29 cellular contexts compared by ENCODE assay signal in genomic region chr3:187720337-187720670, GRCh38. TPM values are rescaled to one million over a fixed set of nuclear protein-coding genes. Genes with fewer than 3 reads are reported as not detected.
DNase-seq lines count a peak whose midpoint lies in the region; ATAC-seq and TF ChIP-seq lines count a peak whose summit lies in the region.
"Had no signal": no experiment of that assay in that cellular context is flagged by ENCODE, and none has a peak within 500 bp of the region (broad histone marks: within the 10 kb centered on the region; RNA-seq: fewer than 3 reads in every experiment).

No MANE protein-coding gene starts in this region.

- ATAC-seq in right lobe of liver (peak; percentile 7 to 15 (median 10)), HG02884 (IDR thresholded peaks at IDR 0.05; ENCODE audit: unreplicated experiment) (no peak)
- peak in 1 of 2 donors; percentile 12 for ATAC-seq in stimulated activated naive B cell treated with anti-CD40 and anti-IgM and Interleukin-4, amounts not matched to agents 10 μg/mL and 1 μg/mL and 100 μg/mL, for 72 hours (replicated peaks)
- no peak for ATAC-seq in naive thymus-derived CD8-positive, alpha-beta T cell
- ATAC-seq: activated T-cell treated with anti-CD3 and anti-CD28 coated beads, Interleukin-2, amount 50 U/mL, for 4 hours had no signal

- no peak for TF ChIP-seq POLR2A in right lobe of liver (IDR thresholded peaks at IDR 0.05)

- CTCF ChIA-PET in RWPE1 (lab: Yijun Ruan, JAX) = interaction anchor here (0.5 to 0.7 kb wide), 3 partner anchors 355 to 500 kb away, joined by 3 read pairs; no protein-coding TSS in a partner anchor

- H3K27me3 ChIP-seq in right lobe of liver = no peaks in the 10 kb centered on the region
- H3K27me3 ChIP-seq: body of pancreas, testis, uterus had no signal

- POLR2A ChIA-PET in RWPE1 (lab: Yijun Ruan, JAX; ENCODE audit: low non-redundant PET) = no interaction called here
- POLR2A ChIA-PET in naive thymus-derived CD8-positive, alpha-beta T cell (lab: Charles Lee) = no interaction called here

- H3K4me3 Mint-ChIP-seq in activated CD4-positive, alpha-beta T cell treated with anti-CD3 and anti-CD28 coated beads, Interleukin-2, amount 10 ng/mL, durations not matched to agents 24 days and 14 days = no peak overlapping the region
- no peak overlapping the region for H3K4me3 Mint-ChIP-seq in stimulated activated naive B cell treated with anti-CD40 and anti-IgM and Interleukin-4, amounts not matched to agents 10 μg/mL and 1 μg/mL and 100 μg/mL, for 72 hours
- H3K4me3 Mint-ChIP-seq in naive thymus-derived CD8-positive, alpha-beta T cell = no peak overlapping the region
- H3K4me3 Mint-ChIP-seq: activated CD4-positive, alpha-beta T cell treated with anti-CD3 and anti-CD28 coated beads, Interleukin-2, amount 10 ng/mL, durations not matched to agents 7 days and 5 days; activated T-cell treated with anti-CD3 and anti-CD28 coated beads, Interleukin-2, amount 50 U/mL, for 4 hours; CD8-positive, alpha-beta memory T cell; GM23338; mesothelial cell of epicardium; naive thymus-derived CD4-positive, alpha-beta T cell had no signal

- H3K27ac Mint-ChIP-seq in activated CD4-positive, alpha-beta T cell treated with anti-CD3 and anti-CD28 coated beads, Interleukin-2, amount 10 ng/mL, durations not matched to agents 24 days and 14 days = peak overlapping the region; percentile 6
- H3K27ac Mint-ChIP-seq in stimulated activated naive B cell treated with anti-CD40 and anti-IgM and Interleukin-4, amounts not matched to agents 10 μg/mL and 1 μg/mL and 100 μg/mL, for 72 hours = peak overlapping the region; percentile 31
- H3K27ac Mint-ChIP-seq in naive thymus-derived CD8-positive, alpha-beta T cell = peak overlapping the region in 2 of 10 donors; percentile 40 to 46
- H3K27ac Mint-ChIP-seq: activated CD4-positive, alpha-beta T cell treated with anti-CD3 and anti-CD28 coated beads, Interleukin-2, amount 10 ng/mL, durations not matched to agents 7 days and 5 days; GM23338; mesothelial cell of epicardium had no signal

- intact Hi-C loops in activated CD4-positive, alpha-beta T cell treated with anti-CD3 and anti-CD28 coated beads, Interleukin-2, amount 10 ng/mL, durations not matched to agents 24 days and 14 days (cut with micrococcal nuclease) = no loop called here
- intact Hi-C loops in right lobe of liver (cut with DNase I) = no loop called here

- peaks cover 43% of the 10 kb centered on the region for H3K36me3 Mint-ChIP-seq in activated CD4-positive, alpha-beta T cell treated with anti-CD3 and anti-CD28 coated beads, Interleukin-2, amount 10 ng/mL, durations not matched to agents 24 days and 14 days (ENCODE audit: low read depth)
- H3K36me3 Mint-ChIP-seq in stimulated activated naive B cell treated with anti-CD40 and anti-IgM and Interleukin-4, amounts not matched to agents 10 μg/mL and 1 μg/mL and 100 μg/mL, for 72 hours = peaks cover 25 to 38% of the 10 kb centered on the region in 2 donors
- H3K36me3 Mint-ChIP-seq in naive thymus-derived CD8-positive, alpha-beta T cell = peaks cover 4 to 46% (median 20%) of the 10 kb centered on the region in 3 donors

- no peak for DNase-seq in activated CD4-positive, alpha-beta T cell treated with anti-CD3 and anti-CD28 coated beads, Interleukin-2, amount 10 ng/mL, durations not matched to agents 24 days and 14 days
- no peak for DNase-seq in activated CD4-positive, alpha-beta T cell treated with anti-CD3 and anti-CD28 coated beads for 1 hour
- no peak for DNase-seq in RWPE1 (ENCODE audit: low spot score)
- DNase-seq in right lobe of liver = no peak
- no peak for DNase-seq in stimulated activated naive B cell treated with anti-CD40 and anti-IgM and Interleukin-4, amounts not matched to agents 10 μg/mL and 1 μg/mL and 100 μg/mL, for 72 hours
- DNase-seq in activated effector memory CD4-positive, alpha-beta T cell treated with Interleukin-2 at 50 U/mL for 16 hours = no peak
- no peak for DNase-seq in naive thymus-derived CD8-positive, alpha-beta T cell
- DNase-seq: activated CD4-positive, alpha-beta T cell treated with anti-CD3 and anti-CD28 coated beads, Interleukin-2, amount 10 ng/mL, durations not matched to agents 7 days and 5 days; activated T-cell treated with anti-CD3 and anti-CD28 coated beads, Interleukin-2, amount 50 U/mL, for 4 hours; CD8-positive, alpha-beta memory T cell; DMS153; glutamatergic neuron; naive thymus-derived CD4-positive, alpha-beta T cell; NCI-H82; stimulated activated CD4-positive, alpha-beta T cell treated with anti-CD3 and anti-CD28 coated beads, Interleukin-4, amount 100 ng/mL, for 1 hour; testis; uterus; WERI-Rb-1 had no signal

- TF ChIP-seq CTCF in RWPE1 (conservative IDR thresholded peaks at IDR 0.05; ENCODE audit: low read depth) = no peak
- TF ChIP-seq CTCF in right lobe of liver (IDR thresholded peaks at IDR 0.05) = no peak

- H3K9me3 Mint-ChIP-seq in activated CD4-positive, alpha-beta T cell treated with anti-CD3 and anti-CD28 coated beads, Interleukin-2, amount 10 ng/mL, durations not matched to agents 24 days and 14 days = no peaks in the 10 kb centered on the region
- no peaks in the 10 kb centered on the region for H3K9me3 Mint-ChIP-seq in stimulated activated naive B cell treated with anti-CD40 and anti-IgM and Interleukin-4, amounts not matched to agents 10 μg/mL and 1 μg/mL and 100 μg/mL, for 72 hours
- H3K9me3 Mint-ChIP-seq in naive thymus-derived CD8-positive, alpha-beta T cell = no peaks in the 10 kb centered on the region
- H3K9me3 Mint-ChIP-seq: activated CD4-positive, alpha-beta T cell treated with anti-CD3 and anti-CD28 coated beads, Interleukin-2, amount 10 ng/mL, durations not matched to agents 7 days and 5 days; activated T-cell treated with anti-CD3 and anti-CD28 coated beads, Interleukin-2, amount 50 U/mL, for 4 hours; CD8-positive, alpha-beta memory T cell; GM23338; mesothelial cell of epicardium; naive thymus-derived CD4-positive, alpha-beta T cell had no signal

- peaks cover 0 to 33% (median 12%) of the 10 kb centered on the region in 4 donors for H3K4me1 ChIP-seq in right lobe of liver
- H3K4me1 ChIP-seq: testis, uterus had no signal

- peaks cover 7% of the 10 kb centered on the region for H3K27me3 Mint-ChIP-seq in activated CD4-positive, alpha-beta T cell treated with anti-CD3 and anti-CD28 coated beads, Interleukin-2, amount 10 ng/mL, durations not matched to agents 24 days and 14 days
- no peaks in the 10 kb centered on the region for H3K27me3 Mint-ChIP-seq in stimulated activated naive B cell treated with anti-CD40 and anti-IgM and Interleukin-4, amounts not matched to agents 10 μg/mL and 1 μg/mL and 100 μg/mL, for 72 hours
- H3K27me3 Mint-ChIP-seq in naive thymus-derived CD8-positive, alpha-beta T cell = no peaks in the 10 kb centered on the region
- H3K27me3 Mint-ChIP-seq: CD8-positive, alpha-beta memory T cell; naive thymus-derived CD4-positive, alpha-beta T cell had no signal

- H3K4me3 ChIP-seq in right lobe of liver = no peak overlapping the region
- H3K4me3 ChIP-seq: body of pancreas, GM23338, testis, uterus had no signal

- H3K27ac ChIP-seq in RWPE1 (peak overlapping the region; percentile 49), right lobe of liver (peak overlapping the region in 2 of 3 donors; percentile 33 to 55)
- H3K27ac ChIP-seq: testis, uterus, WERI-Rb-1 had no signal

- peaks cover 0 to 44% (median 20%) of the 10 kb centered on the region in 4 donors for H3K36me3 ChIP-seq in right lobe of liver
- H3K36me3 ChIP-seq: WERI-Rb-1 had no signal

- no peaks in the 10 kb centered on the region for H3K4me1 Mint-ChIP-seq in activated CD4-positive, alpha-beta T cell treated with anti-CD3 and anti-CD28 coated beads, Interleukin-2, amount 10 ng/mL, durations not matched to agents 24 days and 14 days
- H3K4me1 Mint-ChIP-seq in stimulated activated naive B cell treated with anti-CD40 and anti-IgM and Interleukin-4, amounts not matched to agents 10 μg/mL and 1 μg/mL and 100 μg/mL, for 72 hours = no peaks in the 10 kb centered on the region
- H3K4me1 Mint-ChIP-seq in naive thymus-derived CD8-positive, alpha-beta T cell = no peaks in the 10 kb centered on the region
- H3K4me1 Mint-ChIP-seq: activated CD4-positive, alpha-beta T cell treated with anti-CD3 and anti-CD28 coated beads, Interleukin-2, amount 10 ng/mL, durations not matched to agents 7 days and 5 days; CD8-positive, alpha-beta memory T cell; mesothelial cell of epicardium; naive thymus-derived CD4-positive, alpha-beta T cell had no signal

- no peaks in the 10 kb centered on the region for H3K9me3 ChIP-seq in right lobe of liver
- H3K9me3 ChIP-seq: body of pancreas, testis, uterus had no signal

- WGBS in right lobe of liver (ENCODE audit: insufficient coverage, low coverage, low lambda C conversion rate, missing lambda C conversion rate) = 85% methylated on average over 2 of the region's 2 CpGs

RNA-seq across cellular contexts. Expression of gene RTP2, which starts 17.9 kb away (rescaled TPM):
- not detected in 2 replicates for total RNA-seq in activated CD4-positive, alpha-beta T cell treated with anti-CD3 and anti-CD28 coated beads, Interleukin-2, amount 10 ng/mL, durations not matched to agents 24 days and 14 days
- total RNA-seq in right lobe of liver = not detected
- total RNA-seq in naive thymus-derived CD8-positive, alpha-beta T cell = not detected
- polyA plus RNA-seq in naive thymus-derived CD8-positive, alpha-beta T cell = not detected
- total RNA-seq: A172; activated CD4-positive, alpha-beta T cell treated with anti-CD3 and anti-CD28 coated beads, Interleukin-2, amount 10 ng/mL, durations not matched to agents 7 days and 5 days; activated T-cell treated with anti-CD3 and anti-CD28 coated beads, Interleukin-2, amount 50 U/mL, for 4 hours; body of pancreas; CD8-positive, alpha-beta memory T cell; chondrocyte; GM23338; lower leg skin; mesothelial cell of epicardium; naive thymus-derived CD4-positive, alpha-beta T cell; occipital lobe; OCI-LY7; renal cortical epithelial cell; uterus had no signal
- polyA plus RNA-seq: adipose tissue; CD8-positive, alpha-beta memory T cell; GM23338; naive thymus-derived CD4-positive, alpha-beta T cell had no signal

RNA-seq across cellular contexts. Expression of gene BCL6, which starts 25.0 kb away (rescaled TPM):
- total RNA-seq in activated CD4-positive, alpha-beta T cell treated with anti-CD3 and anti-CD28 coated beads, Interleukin-2, amount 10 ng/mL, durations not matched to agents 24 days and 14 days = 41.7 and 51.7 TPM in 2 replicates
- 10 to 100 TPM; 29.1 to 67.5 (median 41.8) TPM for total RNA-seq in right lobe of liver
- 10 to 100 TPM; 21.3 to 23.0 TPM for total RNA-seq in naive thymus-derived CD8-positive, alpha-beta T cell
- 1 to 10 TPM; 1.1 to 2.7 (median 2.3) TPM for polyA plus RNA-seq in naive thymus-derived CD8-positive, alpha-beta T cell

RNA-seq across cellular contexts. Expression of gene SST, which starts 50.1 kb away (rescaled TPM):
- total RNA-seq in activated CD4-positive, alpha-beta T cell treated with anti-CD3 and anti-CD28 coated beads, Interleukin-2, amount 10 ng/mL, durations not matched to agents 24 days and 14 days = not detected in 2 replicates
- total RNA-seq in right lobe of liver = not detected
- total RNA-seq in naive thymus-derived CD8-positive, alpha-beta T cell = not detected
- polyA plus RNA-seq in naive thymus-derived CD8-positive, alpha-beta T cell = not detected
- total RNA-seq: A172; activated CD4-positive, alpha-beta T cell treated with anti-CD3 and anti-CD28 coated beads, Interleukin-2, amount 10 ng/mL, durations not matched to agents 7 days and 5 days; activated T-cell treated with anti-CD3 and anti-CD28 coated beads, Interleukin-2, amount 50 U/mL, for 4 hours; CD8-positive, alpha-beta memory T cell; chondrocyte; GM23338; lower leg skin; naive thymus-derived CD4-positive, alpha-beta T cell; OCI-LY7; testis had no signal
- polyA plus RNA-seq: CD8-positive, alpha-beta memory T cell; naive thymus-derived CD4-positive, alpha-beta T cell had no signal

Comparison
In these comparisons a context has a peak if more than half of its experiments do, and no peak if none do; other contexts are left out.
1. ATAC-seq: peak in right lobe of liver (4 of 4); none in HG02884 (single experiment) and naive thymus-derived CD8-positive, alpha-beta T cell (0 of 2).